Comparison of ENCODE assay signal across 8 cellular contexts in genomic region chr16:70653809-70654771, GRCh38. TPM values are rescaled to one million over a fixed set of nuclear protein-coding genes. Genes with fewer than 3 reads are reported as not detected.
DNase-seq lines count a peak whose midpoint lies in the region; ATAC-seq and TF ChIP-seq lines count a peak whose summit lies in the region.

No MANE protein-coding gene starts in this region.

- TF ChIP-seq POLR2A in suprapubic skin (IDR thresholded peaks at IDR 0.05): no peak

- H3K4me1 ChIP-seq in suprapubic skin: peaks cover 14% of the 10 kb centered on the region

- H3K9me3 ChIP-seq in SK-N-MC (ENCODE audit: low read depth, low read length) (no peaks in the 10 kb centered on the region), suprapubic skin (no peaks in the 10 kb centered on the region)

- no peak overlapping the region for H3K9ac ChIP-seq in SK-N-MC (ENCODE audit: insufficient read length)

- no peak overlapping the region for H3K27ac Mint-ChIP-seq in activated naive CD4-positive, alpha-beta T cell treated with anti-CD3 and anti-CD28 coated beads for 36 hours
- H3K27ac Mint-ChIP-seq in osteocyte (ENCODE audit: unreplicated experiment): peak overlapping the region; percentile 61

- H3K4me3 Mint-ChIP-seq in activated naive CD4-positive, alpha-beta T cell treated with anti-CD3 and anti-CD28 coated beads for 36 hours: no peak overlapping the region
- H3K4me3 Mint-ChIP-seq in osteocyte (ENCODE audit: unreplicated experiment): peak overlapping the region; percentile 52

- ATAC-seq in GM19351 (IDR thresholded peaks at IDR 0.05; ENCODE audit: unreplicated experiment): no peak

- no peaks in the 10 kb centered on the region for H3K27me3 Mint-ChIP-seq in activated naive CD4-positive, alpha-beta T cell treated with anti-CD3 and anti-CD28 coated beads for 36 hours (ENCODE audit: low read depth)
- H3K27me3 Mint-ChIP-seq in osteocyte (ENCODE audit: unreplicated experiment): no peaks in the 10 kb centered on the region

- CTCF ChIA-PET in activated naive CD4-positive, alpha-beta T cell treated with anti-CD3 and anti-CD28 coated beads for 36 hours (lab: Charles Lee): interaction anchor here (0.6 to 3.6 kb wide), 20 partner anchors 8 to 493 kb away, joined by 3 to 24 read pairs (median 4); no protein-coding TSS in a partner anchor

- H3K36me3 Mint-ChIP-seq in activated naive CD4-positive, alpha-beta T cell treated with anti-CD3 and anti-CD28 coated beads for 36 hours (ENCODE audit: low read depth): no peaks in the 10 kb centered on the region
- no peaks in the 10 kb centered on the region for H3K36me3 Mint-ChIP-seq in osteocyte (ENCODE audit: unreplicated experiment)

- intact Hi-C loops in activated naive CD4-positive, alpha-beta T cell treated with anti-CD3 and anti-CD28 coated beads for 36 hours (cut with micrococcal nuclease): loop anchor here (1.0 to 10.0 kb wide), 9 partner anchors 77 to 858 kb away; no protein-coding TSS in a partner anchor

- H3K27me3 ChIP-seq in suprapubic skin: no peaks in the 10 kb centered on the region

- no peaks in the 10 kb centered on the region for H3K9me3 Mint-ChIP-seq in activated naive CD4-positive, alpha-beta T cell treated with anti-CD3 and anti-CD28 coated beads for 36 hours
- H3K9me3 Mint-ChIP-seq in osteocyte (ENCODE audit: unreplicated experiment): no peaks in the 10 kb centered on the region

- H3K4me3 ChIP-seq in SK-N-MC (no peak overlapping the region), suprapubic skin (peak overlapping the region; percentile 27)

- H3K36me3 ChIP-seq in SK-N-MC (ENCODE audit: insufficient read depth, low read length): no peaks in the 10 kb centered on the region
- H3K36me3 ChIP-seq in suprapubic skin: peaks cover 4% of the 10 kb centered on the region

- TF ChIP-seq CTCF in GM12874 (IDR thresholded peaks at IDR 0.05; ENCODE audit: insufficient read depth, low read depth, low read length): peak; percentile 71
- TF ChIP-seq CTCF in osteocyte (IDR thresholded peaks at IDR 0.05): peak; percentile 89
- peak; percentile 79 to 94 for TF ChIP-seq CTCF in suprapubic skin (IDR thresholded peaks at IDR 0.05)

- no peak for TF ChIP-seq EP300 in suprapubic skin (IDR thresholded peaks at IDR 0.05)

- H3K27ac ChIP-seq in SK-N-MC: no peak overlapping the region
- peak overlapping the region; percentile 53 for H3K27ac ChIP-seq in suprapubic skin

- H3K4me1 Mint-ChIP-seq in activated naive CD4-positive, alpha-beta T cell treated with anti-CD3 and anti-CD28 coated beads for 36 hours (ENCODE audit: low read depth): peaks cover 5% of the 10 kb centered on the region
- H3K4me1 Mint-ChIP-seq in osteocyte (ENCODE audit: unreplicated experiment): peaks cover 41% of the 10 kb centered on the region

- DNase-seq in M059J (ENCODE audit: low read depth): peak; percentile 84
- DNase-seq in SK-N-MC (ENCODE audit: low read depth, low spot score): peak; percentile 22
- peak; percentile 93 for DNase-seq in activated naive CD4-positive, alpha-beta T cell treated with anti-CD3 and anti-CD28 coated beads for 36 hours
- DNase-seq in globus pallidus (ENCODE audit: low spot score): peak; percentile 76
- DNase-seq in osteocyte (ENCODE audit: extremely low spot score, unreplicated experiment): peak; percentile 95
- peak in 1 of 2 donors; percentile 90 for DNase-seq in suprapubic skin (ENCODE audit: low spot score in 2 of 2)

- 11% methylated on average over 21 of the region's 35 CpGs for WGBS in suprapubic skin

RNA-seq across cellular contexts. Expression of gene IL34, which starts 7.7 kb away (rescaled TPM):
- 0.86 TPM in 1 of 2 replicates, not detected in the other for total RNA-seq in M059J (2014; rRNA removed; shearing (Covaris generic))
- not detected for total RNA-seq in activated naive CD4-positive, alpha-beta T cell treated with anti-CD3 and anti-CD28 coated beads for 36 hours
- total RNA-seq in osteocyte: 12.7 and 14.3 TPM in 2 replicates
- total RNA-seq in suprapubic skin: 100 to 1,000 TPM in 1 of 4 donors, 10 to 100 TPM in 3; 64.2 to 187 (median 92.5) TPM

RNA-seq across cellular contexts. Expression of gene MTSS2, which starts 31.8 kb away (rescaled TPM):
- total RNA-seq in M059J (2014; rRNA removed; shearing (Covaris generic)): 39.3 and 69.0 TPM in 2 replicates
- 1 to 10 TPM; 2.0 TPM for total RNA-seq in activated naive CD4-positive, alpha-beta T cell treated with anti-CD3 and anti-CD28 coated beads for 36 hours
- 156 and 169 TPM in 2 replicates for total RNA-seq in osteocyte
- 10 to 100 TPM; 30.1 to 58.7 (median 42.6) TPM for total RNA-seq in suprapubic skin

Comparison
In these comparisons a context has a peak if more than half of its experiments do, and no peak if none do; other contexts are left out.
1. RNA of gene MTSS2, which starts 31.8 kb away (total RNA-seq): 156 to 169 TPM in osteocyte, 39.3 to 69.0 TPM in M059J and 30.1 to 58.7 TPM in suprapubic skin; 2.0 TPM in activated naive CD4-positive, alpha-beta T cell treated with anti-CD3 and anti-CD28 coated beads for 36 hours; every median in the first group is over 10 times any median in the second.
2. Peak in every context shown above with its lines, with median percentiles within 50 percentile points of each other: CTCF ChIP-seq.